In genomic region chr19:32976223-32976805, GRCh38 we compare ENCODE assay signal across 8 cellular contexts. TPM values are rescaled to one million over a fixed set of nuclear protein-coding genes. Genes with fewer than 3 reads are reported as not detected.
DNase-seq lines count a peak whose midpoint lies in the region; ATAC-seq, FAIRE-seq and TF ChIP-seq lines count a peak whose summit lies in the region.

No MANE protein-coding gene starts in this region.

- no peak overlapping the region for H3K18ac ChIP-seq in mesendoderm (ENCODE audit: low read length)

- FAIRE-seq in H54 (lab: Jason Lieb, UNC), result peak; percentile 11

- no peak overlapping the region for H3K9ac ChIP-seq in mesendoderm (ENCODE audit: low read length)

- no peak overlapping the region for H3K4me2 ChIP-seq in mesendoderm (ENCODE audit: low read length)

- TF ChIP-seq CTCF in AG10803 (conservative IDR thresholded peaks at IDR 0.05; ENCODE audit: low read length), result peak; percentile 88

- no peak overlapping the region for H3K27ac ChIP-seq in mesendoderm (ENCODE audit: low read depth, low read length)

- no peaks in the 10 kb centered on the region for H3K79me1 ChIP-seq in mesendoderm (ENCODE audit: low read length)

- H2BK15ac ChIP-seq in mesendoderm (replicated peaks; ENCODE audit: low read depth), result no peak overlapping the region

- no peak overlapping the region for H2BK120ac ChIP-seq in mesendoderm (ENCODE audit: low read depth, low read length)

- no peak for TF ChIP-seq POLR2A in H54 (IDR thresholded peaks at IDR 0.05; ENCODE audit: low read depth, low read length)

- no peak overlapping the region for H4K8ac ChIP-seq in mesendoderm (ENCODE audit: low read depth, low read length)

- H3K4me1 ChIP-seq in mesendoderm (ENCODE audit: control insufficient read depth, low read depth, low read length), result no peaks in the 10 kb centered on the region

- H2AK5ac ChIP-seq in mesendoderm (ENCODE audit: low read length), result no peak overlapping the region

- no peak overlapping the region for H3K23ac ChIP-seq in mesendoderm (ENCODE audit: low read length)

- H3K4me3 ChIP-seq in AG10803 (ENCODE audit: low read length), result no peak overlapping the region
- no peak overlapping the region for H3K4me3 ChIP-seq in mesendoderm (ENCODE audit: low read length)

- H3K27me3 ChIP-seq in mesendoderm (ENCODE audit: insufficient read depth, low read length, poor library complexity), result no peaks in the 10 kb centered on the region

- no peak overlapping the region for H4K5ac ChIP-seq in mesendoderm (ENCODE audit: low read length)

- no peak overlapping the region for H3K56ac ChIP-seq in mesendoderm (ENCODE audit: low read length)

- no peak for ATAC-seq in GM18861 (IDR thresholded peaks at IDR 0.05; ENCODE audit: unreplicated experiment)

- H3K36me3 ChIP-seq in mesendoderm (ENCODE audit: control insufficient read depth, insufficient read depth, low read length), result peaks cover 3% of the 10 kb centered on the region

- H2BK5ac ChIP-seq in mesendoderm (ENCODE audit: low read length), result no peak overlapping the region

- no peak overlapping the region for H3K4ac ChIP-seq in mesendoderm (ENCODE audit: low read depth, low read length)

- WGBS in mesendoderm (ENCODE audit: extremely low coverage, insufficient coverage, low lambda C conversion rate), result no CpG with 5 or more reads among the region's 14 CpGs

- DNase-seq in AG10803 (ENCODE audit: low read depth) (peak; percentile 55), H54 (ENCODE audit: insufficient read length, low spot score) (peak; percentile 61), NCI-H510A treated with DMSO at 0.1 percent for 48 hours (lab: John Stamatoyannopoulos, UW) (peak; percentile 84), mesendoderm (peak; percentile 65)
- DNase-seq in activated CD4-positive, alpha-beta T cell treated with anti-CD3 and anti-CD28 coated beads, Interleukin-2, amount 50 U/mL, for 24 hours (ENCODE audit: low read depth in 1 of 2, low spot score in 1 of 2), result peak; percentile 35 to 44
- peak; percentile 59 for DNase-seq in effector CD4-positive, alpha-beta T cell
- DNase-seq in stimulated activated CD8-positive, alpha-beta memory T cell treated with anti-CD3 and anti-CD28 coated beads, Interleukin-2, amount 100 ng/mL, for 48 hours (ENCODE audit: low read depth in 2 of 2), result peak; percentile 41 to 61

- H3K79me2 ChIP-seq in mesendoderm (ENCODE audit: control insufficient read depth, insufficient read depth, low read length), result peaks cover 1% of the 10 kb centered on the region

RNA-seq across cellular contexts. Expression of gene FAAP24, which starts 4.3 kb away (rescaled TPM):
- 3.9 TPM for polyA plus RNA-seq in mesendoderm (2013, experiment 1 of 2)
- 3.6 TPM for polyA plus RNA-seq in mesendoderm (2013, experiment 2 of 2)

RNA-seq across cellular contexts. Expression of gene CEP89, which starts 4.6 kb away (rescaled TPM):
- 25.0 TPM for polyA plus RNA-seq in mesendoderm (2013, experiment 1 of 2)
- 25.7 TPM for polyA plus RNA-seq in mesendoderm (2013, experiment 2 of 2)
